In genomic region chr4:68062501-68062900, GRCh38 we compare ENCODE assay signal across 17 cellular contexts.
DNase-seq lines count a peak whose midpoint lies in the region; ATAC-seq, FAIRE-seq and TF ChIP-seq lines count a peak whose summit lies in the region.
"Had no signal": no experiment of that assay in that cellular context is flagged by ENCODE, and none has a peak within 500 bp of the region (broad histone marks: within the 10 kb centered on the region; RNA-seq: fewer than 3 reads in every experiment).

No MANE protein-coding gene starts in this region.

- no peaks in the 10 kb centered on the region for H3K27me3 Mint-ChIP-seq in effector memory CD8-positive, alpha-beta T cell

- no peak overlapping the region for H4K8ac ChIP-seq in mesenchymal stem cell (ENCODE audit: low read length)

- WGBS in mesenchymal stem cell, result 85% methylated on average over 8 of the region's 8 CpGs

- no peak overlapping the region for H3K4me3 Mint-ChIP-seq in effector memory CD8-positive, alpha-beta T cell
- H3K4me3 Mint-ChIP-seq: IgD-negative memory B cell had no signal

- H3K9me3 Mint-ChIP-seq in effector memory CD8-positive, alpha-beta T cell, result no peaks in the 10 kb centered on the region
- H3K9me3 Mint-ChIP-seq: IgD-negative memory B cell had no signal

- H3K27ac ChIP-seq in mesenchymal stem cell (ENCODE audit: low read length, poor library complexity, severe bottlenecking), result no peak overlapping the region
- H3K27ac ChIP-seq: HL-60, SJSA1 had no signal

- ATAC-seq in effector memory CD8-positive, alpha-beta T cell (replicated peaks), result no peak

- peak; percentile 81 for DNase-seq in COLO829 (ENCODE audit: low spot score)
- peak; percentile 80 for DNase-seq in globus pallidus (ENCODE audit: low spot score)
- DNase-seq in putamen (ENCODE audit: low spot score), result peak; percentile 79
- DNase-seq in GM12891 (ENCODE audit: insufficient read length, low spot score), result no peak
- no peak for DNase-seq in mesenchymal stem cell
- DNase-seq in NOMO-1 (lab: John Stamatoyannopoulos, UW; ENCODE audit: unreplicated experiment in 2 of 2), result no peak
- no peak for DNase-seq in effector memory CD8-positive, alpha-beta T cell
- DNase-seq: COR-L47; NCI-H187; NCI-H526 treated with DMSO at 0.1 percent for 48 hours; NK-92 treated with Interleukin-12 subunit alpha and Interleukin-12 subunit beta, amount 100 ng/mL, for 24 hours had no signal

- no peaks in the 10 kb centered on the region for H3K27me3 ChIP-seq in mesenchymal stem cell (ENCODE audit: control insufficient read depth in 1 of 2, insufficient read depth in 1 of 2, low read length in 2 of 2)
- H3K27me3 ChIP-seq: SJSA1 had no signal

- no peak overlapping the region for H2BK15ac ChIP-seq in mesenchymal stem cell (ENCODE audit: low read depth, poor library complexity, severe bottlenecking)

- TF ChIP-seq POLR2A in GM12891 (IDR thresholded peaks at IDR 0.05; ENCODE audit: low read depth, low read length), result no peak

- no peak overlapping the region for H2BK5ac ChIP-seq in mesenchymal stem cell (ENCODE audit: low read depth, low read length, poor library complexity, severe bottlenecking)

- no peak overlapping the region for H2BK12ac ChIP-seq in mesenchymal stem cell (ENCODE audit: low read length in 2 of 2)

- no peak overlapping the region for H2AK5ac ChIP-seq in mesenchymal stem cell (ENCODE audit: low read length, severe bottlenecking)

- no peak overlapping the region for H3K23ac ChIP-seq in mesenchymal stem cell (ENCODE audit: low read length in 2 of 2)

- no peak for TF ChIP-seq CTCF in WI38 (IDR thresholded peaks at IDR 0.05; ENCODE audit: low read depth, low read length)

- no peaks in the 10 kb centered on the region for H3K4me1 Mint-ChIP-seq in effector memory CD8-positive, alpha-beta T cell (ENCODE audit: low read depth in 2 of 2)
- H3K4me1 Mint-ChIP-seq: IgD-negative memory B cell had no signal

- no peaks in the 10 kb centered on the region for H3K9me3 ChIP-seq in mesenchymal stem cell (ENCODE audit: control insufficient read depth, low read length)
- H3K9me3 ChIP-seq: HAP-1, SJSA1 had no signal

- H3K18ac ChIP-seq in mesenchymal stem cell (ENCODE audit: low read depth in 1 of 2, low read length in 2 of 2), result no peak overlapping the region

- H4K91ac ChIP-seq in mesenchymal stem cell (ENCODE audit: low read length), result no peak overlapping the region

- H3K9ac ChIP-seq in mesenchymal stem cell (ENCODE audit: low read length), result no peak overlapping the region

- no peak overlapping the region for H3K27ac Mint-ChIP-seq in effector memory CD8-positive, alpha-beta T cell
- H3K27ac Mint-ChIP-seq: IgD-negative memory B cell had no signal

- FAIRE-seq in GM12891 (lab: Jason Lieb, UNC), result no peak
- FAIRE-seq: HTR-8/SVneo had no signal

- no peaks in the 10 kb centered on the region for H3K36me3 ChIP-seq in mesenchymal stem cell (ENCODE audit: control insufficient read depth in 1 of 2, insufficient read depth in 2 of 2, low read depth in 1 of 2, low read length in 2 of 2)
- H3K36me3 ChIP-seq: HAP-1, SJSA1 had no signal

- H3K4me3 ChIP-seq in WI38 (ENCODE audit: low read depth, low read length), result peak overlapping the region; percentile 33
- no peak overlapping the region for H3K4me3 ChIP-seq in mesenchymal stem cell (ENCODE audit: insufficient read depth in 1 of 2, low read depth in 1 of 2, low read length in 2 of 2)
- H3K4me3 ChIP-seq: HAP-1, SJSA1 had no signal

- H3K4ac ChIP-seq in mesenchymal stem cell (ENCODE audit: low read depth in 1 of 2, low read length in 2 of 2), result no peak overlapping the region

- no peak overlapping the region for H3K14ac ChIP-seq in mesenchymal stem cell (ENCODE audit: low read length in 2 of 2)

- H3K36me3 Mint-ChIP-seq in effector memory CD8-positive, alpha-beta T cell (ENCODE audit: insufficient read depth), result no peaks in the 10 kb centered on the region
- H3K36me3 Mint-ChIP-seq: IgD-negative memory B cell had no signal

- no peak overlapping the region for H3K4me2 ChIP-seq in mesenchymal stem cell (ENCODE audit: low read length, poor library complexity, severe bottlenecking)

- no peaks in the 10 kb centered on the region for H3K79me1 ChIP-seq in mesenchymal stem cell (replicated peaks; ENCODE audit: low read length, poor library complexity, severe bottlenecking)

- no peaks in the 10 kb centered on the region for H3K4me1 ChIP-seq in mesenchymal stem cell (ENCODE audit: control insufficient read depth, insufficient read depth, low read depth, low read length)
- H3K4me1 ChIP-seq: HAP-1, SJSA1 had no signal

- no peak overlapping the region for H2BK120ac ChIP-seq in mesenchymal stem cell (ENCODE audit: low read depth, low read length)

- no peak overlapping the region for H2AFZ ChIP-seq in mesenchymal stem cell (ENCODE audit: low read depth, low read length)

TF ChIP-seq in GM12891, 5 proteins besides CTCF, POLR2A, EP300 and RAD21:
- TF ChIP-seq PAX5 (IDR thresholded peaks at IDR 0.05; ENCODE audit: insufficient read depth, low read length, severe bottlenecking) (no peak), SPI1 (IDR thresholded peaks at IDR 0.05; ENCODE audit: low read depth, low read length) (no peak), POLR2AphosphoS5 (IDR thresholded peaks at IDR 0.05; ENCODE audit: low read depth, low read length) (no peak), POU2F2 (IDR thresholded peaks at IDR 0.05; ENCODE audit: low read depth, low read length) (no peak), TAF1 (IDR thresholded peaks at IDR 0.05; ENCODE audit: low read depth, low read length) (no peak)

Comparison
In these comparisons a context has a peak if more than half of its experiments do, and no peak if none do; other contexts are left out.
1. DNase-seq: peak in COLO829 (single experiment), globus pallidus (single experiment) and putamen (single experiment); none in GM12891 (single experiment), mesenchymal stem cell (single experiment), NOMO-1 (0 of 2) and effector memory CD8-positive, alpha-beta T cell (0 of 3).